In genomic region chr1:155942578-155943141, GRCh38 we compare ENCODE assay signal across 10 cellular contexts.
A peak's percentile ranks its signal among the peaks of the same experiment; 100 is the strongest.
DNase-seq lines count a peak whose midpoint lies in the region; ATAC-seq and TF ChIP-seq lines count a peak whose summit lies in the region.
"Had no signal": no experiment of that assay in that cellular context is flagged by ENCODE, and none has a peak within 500 bp of the region (broad histone marks: within the 10 kb centered on the region; RNA-seq: fewer than 3 reads in every experiment).

No MANE protein-coding gene starts in this region.

- no peaks in the 10 kb centered on the region for H3K27me3 Mint-ChIP-seq in T-helper 2 cell treated with Interferon-gamma antibody and Interleukin-4, amounts not matched to agents 5 μg/mL and 100 μg/mL, for 36 hours (ENCODE audit: low read depth)
- no peaks in the 10 kb centered on the region for H3K27me3 Mint-ChIP-seq in dendritic cell treated with granulocyte-macrophage colony-stimulating factor and Interleukin-4, amounts not matched to agents 40 ng/mL and 50 ng/mL, for 4 days

- peaks cover 29% of the 10 kb centered on the region for H3K36me3 Mint-ChIP-seq in T-helper 2 cell treated with Interferon-gamma antibody and Interleukin-4, amounts not matched to agents 5 μg/mL and 100 μg/mL, for 36 hours (ENCODE audit: low read depth)
- H3K36me3 Mint-ChIP-seq in dendritic cell treated with granulocyte-macrophage colony-stimulating factor and Interleukin-4, amounts not matched to agents 40 ng/mL and 50 ng/mL, for 4 days (ENCODE audit: low read depth): peaks cover 38% of the 10 kb centered on the region
- peaks cover 56% of the 10 kb centered on the region for H3K36me3 Mint-ChIP-seq in stimulated activated effector memory CD8-positive, alpha-beta T cell treated with anti-CD3 and anti-CD28 coated beads, Interleukin-12 subunit alpha, Interleukin-12 subunit beta, amount 100 ng/mL, for 72 hours

- peak overlapping the region; percentile 3; the same call in 1 of the 2 replicates for H3K4me3 ChIP-seq in OCI-LY3 (ENCODE audit: low read length)

- no peak for TF ChIP-seq CTCF in OCI-LY3 (IDR thresholded peaks at IDR 0.05; ENCODE audit: low read depth, low read length)
- TF ChIP-seq CTCF in GM13976 (IDR thresholded peaks at IDR 0.05; ENCODE audit: borderline replicate concordance, control extremely low read depth, extremely low read depth, insufficient read depth, missing control alignments): no peak

- peaks cover 2% of the 10 kb centered on the region for H3K79me2 ChIP-seq in OCI-LY3 (ENCODE audit: low read length)

- no peaks in the 10 kb centered on the region for H4K20me1 ChIP-seq in OCI-LY3 (ENCODE audit: insufficient read depth, low read length)

- no peaks in the 10 kb centered on the region for H3K9me3 ChIP-seq in OCI-LY3 (ENCODE audit: insufficient read depth, low read length)

- DNase-seq in T-helper 2 cell treated with Interferon-gamma antibody and Interleukin-4, amounts not matched to agents 5 μg/mL and 100 μg/mL, for 36 hours (ENCODE audit: low spot score): no peak
- no peak for DNase-seq in T-helper 2 cell
- DNase-seq in stimulated activated effector memory CD8-positive, alpha-beta T cell treated with anti-CD3 and anti-CD28 coated beads, Interleukin-12 subunit alpha, Interleukin-12 subunit beta, amount 100 ng/mL, for 72 hours (ENCODE audit: low spot score in 2 of 2): no peak
- DNase-seq in GM13976 (ENCODE audit: low spot score): no peak
- no peak for DNase-seq in HK-2 (ENCODE audit: unreplicated experiment)
- DNase-seq: KG1, retina had no signal

- peak overlapping the region; percentile 70 for H3K9ac ChIP-seq in OCI-LY3 (ENCODE audit: low read length)

- H3K4me2 ChIP-seq in OCI-LY3 (ENCODE audit: low read length): peak overlapping the region; percentile 77

- no peaks in the 10 kb centered on the region for H3K9me3 Mint-ChIP-seq in T-helper 2 cell treated with Interferon-gamma antibody and Interleukin-4, amounts not matched to agents 5 μg/mL and 100 μg/mL, for 36 hours
- H3K9me3 Mint-ChIP-seq in dendritic cell treated with granulocyte-macrophage colony-stimulating factor and Interleukin-4, amounts not matched to agents 40 ng/mL and 50 ng/mL, for 4 days: no peaks in the 10 kb centered on the region
- H3K9me3 Mint-ChIP-seq in stimulated activated effector memory CD8-positive, alpha-beta T cell treated with anti-CD3 and anti-CD28 coated beads, Interleukin-12 subunit alpha, Interleukin-12 subunit beta, amount 100 ng/mL, for 72 hours: no peaks in the 10 kb centered on the region

- in situ Hi-C loops in GM13976 (cut with MboI; ENCODE audit: low sequenced_read_pairs, unreplicated experiment): no loop called here

- H2AFZ ChIP-seq in OCI-LY3 (ENCODE audit: low read depth, low read length): no peak overlapping the region

- no peak for ATAC-seq in stimulated activated effector memory CD8-positive, alpha-beta T cell treated with anti-CD3 and anti-CD28 coated beads, Interleukin-12 subunit alpha, Interleukin-12 subunit beta, amount 100 ng/mL, for 72 hours
- ATAC-seq in GM21619 (IDR thresholded peaks at IDR 0.05; ENCODE audit: unreplicated experiment): no peak

- H3K36me3 ChIP-seq in OCI-LY3 (replicated peaks; ENCODE audit: low read depth, low read length): peaks cover 14% of the 10 kb centered on the region

- peaks cover 85% of the 10 kb centered on the region for H3K4me1 ChIP-seq in OCI-LY3 (ENCODE audit: low read length)

- H3K4me1 Mint-ChIP-seq in T-helper 2 cell treated with Interferon-gamma antibody and Interleukin-4, amounts not matched to agents 5 μg/mL and 100 μg/mL, for 36 hours (ENCODE audit: low read depth): peaks cover 52% of the 10 kb centered on the region
- peaks cover 81% of the 10 kb centered on the region for H3K4me1 Mint-ChIP-seq in dendritic cell treated with granulocyte-macrophage colony-stimulating factor and Interleukin-4, amounts not matched to agents 40 ng/mL and 50 ng/mL, for 4 days (ENCODE audit: low read depth)
- H3K4me1 Mint-ChIP-seq in stimulated activated effector memory CD8-positive, alpha-beta T cell treated with anti-CD3 and anti-CD28 coated beads, Interleukin-12 subunit alpha, Interleukin-12 subunit beta, amount 100 ng/mL, for 72 hours: peaks cover 67% of the 10 kb centered on the region

- no peaks in the 10 kb centered on the region for H3K27me3 ChIP-seq in OCI-LY3 (ENCODE audit: low read depth, low read length)

- H3K4me3 Mint-ChIP-seq in T-helper 2 cell treated with Interferon-gamma antibody and Interleukin-4, amounts not matched to agents 5 μg/mL and 100 μg/mL, for 36 hours: no peak overlapping the region
- H3K4me3 Mint-ChIP-seq in dendritic cell treated with granulocyte-macrophage colony-stimulating factor and Interleukin-4, amounts not matched to agents 40 ng/mL and 50 ng/mL, for 4 days: no peak overlapping the region
- H3K4me3 Mint-ChIP-seq in stimulated activated effector memory CD8-positive, alpha-beta T cell treated with anti-CD3 and anti-CD28 coated beads, Interleukin-12 subunit alpha, Interleukin-12 subunit beta, amount 100 ng/mL, for 72 hours: no peak overlapping the region

- intact Hi-C loops in dendritic cell treated with granulocyte-macrophage colony-stimulating factor and Interleukin-4, amounts not matched to agents 40 ng/mL and 50 ng/mL, for 4 days (cut with micrococcal nuclease): loop anchor here (5.0 kb wide), 1 partner anchor 35 kb away; the partner anchor contains the start of gene ARHGEF2

- H3K27ac Mint-ChIP-seq in T-helper 2 cell treated with Interferon-gamma antibody and Interleukin-4, amounts not matched to agents 5 μg/mL and 100 μg/mL, for 36 hours: peak overlapping the region; percentile 73
- peak overlapping the region; percentile 81 for H3K27ac Mint-ChIP-seq in dendritic cell treated with granulocyte-macrophage colony-stimulating factor and Interleukin-4, amounts not matched to agents 40 ng/mL and 50 ng/mL, for 4 days
- H3K27ac Mint-ChIP-seq in stimulated activated effector memory CD8-positive, alpha-beta T cell treated with anti-CD3 and anti-CD28 coated beads, Interleukin-12 subunit alpha, Interleukin-12 subunit beta, amount 100 ng/mL, for 72 hours: peak overlapping the region; percentile 79

- peak overlapping the region; percentile 92 for H3K27ac ChIP-seq in OCI-LY3 (ENCODE audit: low read length)
